ENCODE assay signal across 2 cellular contexts in the genomic region with DNA sequence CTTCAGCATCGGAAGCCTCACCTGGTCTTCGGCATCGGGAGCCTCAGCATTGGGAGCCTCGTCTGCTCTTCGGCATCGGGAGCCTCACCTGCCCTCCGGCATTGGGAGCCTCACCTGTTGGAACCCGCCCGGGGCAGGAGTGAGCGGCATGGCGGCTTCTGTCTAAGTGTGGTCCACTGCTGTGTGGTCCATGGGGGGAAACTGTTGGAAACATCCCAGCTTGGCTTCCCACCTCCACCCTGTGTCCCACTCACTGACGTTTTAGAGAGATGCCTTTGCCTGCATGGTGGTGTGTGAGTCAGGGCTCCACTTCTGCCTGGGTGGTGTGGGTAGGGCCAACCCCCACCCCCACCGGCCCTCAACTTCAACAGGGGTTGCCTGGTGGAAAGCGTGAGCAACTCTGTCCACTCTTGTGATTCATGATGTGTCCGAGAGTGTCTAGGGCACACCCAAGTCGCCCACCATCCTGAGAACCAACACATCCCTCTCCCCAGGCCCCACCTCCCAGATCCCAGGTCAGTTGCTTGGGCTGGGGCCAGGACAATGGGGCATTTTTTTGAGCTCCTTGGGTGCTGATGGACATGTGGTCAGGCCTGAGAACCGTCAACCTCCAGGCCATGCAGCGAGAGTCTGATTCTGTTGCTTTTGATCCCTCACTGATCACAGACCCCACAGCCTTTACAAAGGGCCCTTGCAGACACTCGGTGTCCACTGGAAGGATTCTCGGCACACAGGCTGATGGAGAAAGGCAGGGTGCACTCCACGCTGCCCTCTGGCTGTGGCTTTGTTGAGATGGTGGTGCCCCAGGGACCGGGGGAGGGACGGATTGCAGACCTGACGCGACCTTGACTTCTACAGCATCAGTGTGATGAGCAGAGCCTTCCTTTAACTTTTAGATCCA.
A peak's percentile ranks its signal among the peaks of the same experiment; 100 is the strongest.
TF ChIP-seq lines count a peak whose summit lies in the region.

No MANE protein-coding gene starts in this region.

TF ChIP-seq in IMR-90, 13 proteins besides CTCF, POLR2A, EP300 and RAD21:
- TF ChIP-seq SMC3 (IDR thresholded peaks at IDR 0.05; ENCODE audit: low read depth, low read length) (peak; percentile 35; the same call in 1 of the 2 replicates), RCOR1 (IDR thresholded peaks at IDR 0.05; ENCODE audit: insufficient replicate concordance, low read length) (no peak)

TF ChIP-seq in endothelial cell of umbilical vein, 7 proteins besides CTCF, POLR2A, EP300 and RAD21:
- TF ChIP-seq GATA2 (IDR thresholded peaks at IDR 0.05; ENCODE audit: insufficient read depth, insufficient read length, low read depth, low read length), result no peak
- TF ChIP-seq, protein P1, sequence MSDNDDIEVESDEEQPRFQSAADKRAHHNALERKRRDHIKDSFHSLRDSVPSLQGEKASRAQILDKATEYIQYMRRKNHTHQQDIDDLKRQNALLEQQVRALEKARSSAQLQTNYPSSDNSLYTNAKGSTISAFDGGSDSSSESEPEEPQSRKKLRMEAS (IDR thresholded peaks at IDR 0.05; ENCODE audit: insufficient read depth, insufficient read length), result no peak
- TF ChIP-seq JUN (IDR thresholded peaks at IDR 0.05; ENCODE audit: borderline replicate concordance, insufficient read depth, insufficient read length, low read depth), result no peak
- TF ChIP-seq EZH2 (IDR thresholded peaks at IDR 0.05; ENCODE audit: borderline replicate concordance, low read depth, low read length, severe bottlenecking), result no peak
- TF ChIP-seq FOS (IDR thresholded peaks at IDR 0.05; ENCODE audit: borderline replicate concordance, insufficient read depth, low read length), result no peak
- TF ChIP-seq POLR2AphosphoS5 (IDR thresholded peaks at IDR 0.05; ENCODE audit: insufficient read depth, low read depth, low read length), result no peak
- no peak for TF ChIP-seq MYC (IDR thresholded peaks at IDR 0.05; ENCODE audit: low read depth, low read length)
